Comparison of ENCODE assay signal across 1 cellular context in the genomic region with DNA sequence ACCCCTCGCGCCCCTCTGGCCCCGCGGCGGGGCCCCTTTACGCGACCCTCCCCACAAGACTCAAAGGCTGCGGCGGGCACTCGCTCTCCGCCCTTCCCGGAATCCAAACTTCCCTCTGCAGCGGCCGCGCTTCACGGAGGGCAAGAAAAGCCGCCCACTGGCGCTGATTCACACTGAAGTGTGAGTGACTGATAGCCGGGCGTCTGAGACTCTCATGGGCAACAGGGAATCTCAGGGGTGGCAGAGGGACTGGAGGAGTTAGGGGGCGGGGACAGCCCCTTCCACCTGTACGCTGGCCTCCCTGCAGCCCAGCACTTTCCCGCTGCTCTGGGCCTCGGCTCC.
TF ChIP-seq lines count a peak whose summit lies in the region.

No MANE protein-coding gene starts in this region.

TF ChIP-seq in K562, 482 proteins besides CTCF, POLR2A, EP300 and RAD21:
- peak; percentile 12; the same call in 1 of the 2 replicates for TF ChIP-seq CXXC5 (CRISPR knock-in tag; IDR thresholded peaks at IDR 0.05)
- no peak for TF ChIP-seq ZNF253 (CRISPR knock-in tag; conservative IDR thresholded peaks at IDR 0.05)
- TF ChIP-seq, protein P1, sequence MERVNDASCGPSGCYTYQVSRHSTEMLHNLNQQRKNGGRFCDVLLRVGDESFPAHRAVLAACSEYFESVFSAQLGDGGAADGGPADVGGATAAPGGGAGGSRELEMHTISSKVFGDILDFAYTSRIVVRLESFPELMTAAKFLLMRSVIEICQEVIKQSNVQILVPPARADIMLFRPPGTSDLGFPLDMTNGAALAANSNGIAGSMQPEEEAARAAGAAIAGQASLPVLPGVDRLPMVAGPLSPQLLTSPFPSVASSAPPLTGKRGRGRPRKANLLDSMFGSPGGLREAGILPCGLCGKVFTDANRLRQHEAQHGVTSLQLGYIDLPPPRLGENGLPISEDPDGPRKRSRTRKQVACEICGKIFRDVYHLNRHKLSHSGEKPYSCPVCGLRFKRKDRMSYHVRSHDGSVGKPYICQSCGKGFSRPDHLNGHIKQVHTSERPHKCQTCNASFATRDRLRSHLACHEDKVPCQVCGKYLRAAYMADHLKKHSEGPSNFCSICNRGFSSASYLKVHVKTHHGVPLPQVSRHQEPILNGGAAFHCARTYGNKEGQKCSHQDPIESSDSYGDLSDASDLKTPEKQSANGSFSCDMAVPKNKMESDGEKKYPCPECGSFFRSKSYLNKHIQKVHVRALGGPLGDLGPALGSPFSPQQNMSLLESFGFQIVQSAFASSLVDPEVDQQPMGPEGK (CRISPR knock-in tag; IDR thresholded peaks at IDR 0.05; ENCODE audit: borderline replicate concordance), result no peak
- no peak for TF ChIP-seq ZFP1 (CRISPR knock-in tag; IDR thresholded peaks at IDR 0.05)
- no peak for TF ChIP-seq JUN (IDR thresholded peaks at IDR 0.05; ENCODE audit: borderline replicate concordance, low read depth, low read length)
- TF ChIP-seq JUN (CRISPR knock-in tag; IDR thresholded peaks at IDR 0.05; ENCODE audit: borderline replicate concordance), result no peak
- TF ChIP-seq JUND (IDR thresholded peaks at IDR 0.05; ENCODE audit: borderline replicate concordance, low read depth, low read length), result peak; percentile 14; the same call in 1 of the 2 replicates
- 0 out of 3 replicates have a peak, but pooled peaks have one; percentile 14 for TF ChIP-seq JUND (tag; IDR thresholded peaks at IDR 0.05; ENCODE audit: borderline replicate concordance, low read depth, low read length)
- no peak for TF ChIP-seq ELK1 (CRISPR knock-in tag; IDR thresholded peaks at IDR 0.05)
- TF ChIP-seq POLR3A (IDR thresholded peaks at IDR 0.05; ENCODE audit: borderline replicate concordance, extremely low read depth, insufficient read depth, insufficient read length), result no peak
- TF ChIP-seq KDM5B (IDR thresholded peaks at IDR 0.05; ENCODE audit: insufficient replicate concordance, low read depth, low read length), result no peak
- peak; percentile 10 for TF ChIP-seq RBFOX2 (IDR thresholded peaks at IDR 0.05; ENCODE audit: low read depth, low read length)
- peak; percentile 37 for TF ChIP-seq PKNOX1 (IDR thresholded peaks at IDR 0.05)
- no peak for TF ChIP-seq HSF4 (CRISPR knock-in tag; IDR thresholded peaks at IDR 0.05; ENCODE audit: borderline replicate concordance)
- peak; percentile 35; the same call in 1 of the 2 replicates for TF ChIP-seq DPF2 (IDR thresholded peaks at IDR 0.05)
- 0 out of 2 replicates have a peak, but pooled peaks have one; percentile 7 for TF ChIP-seq NR4A1 (CRISPR knock-in tag; IDR thresholded peaks at IDR 0.05)
- no peak for TF ChIP-seq NR4A1 (tag; IDR thresholded peaks at IDR 0.05)
- no peak for TF ChIP-seq EZH2 (IDR thresholded peaks at IDR 0.05; ENCODE audit: borderline replicate concordance, low read depth, low read length)
- no peak for TF ChIP-seq IRF1 (CRISPR knock-in tag; IDR thresholded peaks at IDR 0.05; ENCODE audit: borderline replicate concordance)
- TF ChIP-seq MAZ (CRISPR knock-in tag; conservative IDR thresholded peaks at IDR 0.05 in 1 of 2, IDR thresholded peaks at IDR 0.05 in 1 of 2), result peak in 1 of 2 experiments; percentile 49; a peak in 3 of 4 replicates
- no peak for TF ChIP-seq ZNF589 (CRISPR knock-in tag; IDR thresholded peaks at IDR 0.05; ENCODE audit: low read depth)
- no peak for TF ChIP-seq ZNF133 (CRISPR knock-in tag; IDR thresholded peaks at IDR 0.05)
- peak; percentile 6; the same call in 1 of the 2 replicates for TF ChIP-seq FOXO4 (CRISPR knock-in tag; IDR thresholded peaks at IDR 0.05)
- TF ChIP-seq POLR2G (IDR thresholded peaks at IDR 0.05; ENCODE audit: low read depth, low read length), result peak; percentile 46
- no peak for TF ChIP-seq ZNF311 (CRISPR knock-in tag; IDR thresholded peaks at IDR 0.05)
- TF ChIP-seq FOSL1 (tag; conservative IDR thresholded peaks at IDR 0.05), result 0 out of 2 replicates have a peak, but pooled peaks have one; percentile 22
- no peak for TF ChIP-seq MCM5 (IDR thresholded peaks at IDR 0.05; ENCODE audit: low read depth)
- TF ChIP-seq MEIS2 (IDR thresholded peaks at IDR 0.05; ENCODE audit: partially characterized antibody), result peak; percentile 7
- peak; percentile 21; the same call in 1 of the 2 replicates for TF ChIP-seq CTBP1 (IDR thresholded peaks at IDR 0.05; ENCODE audit: borderline replicate concordance)
- peak; percentile 72 for TF ChIP-seq EGR1 (conservative IDR thresholded peaks at IDR 0.05)
- peak; percentile 21 for TF ChIP-seq TAF1 (IDR thresholded peaks at IDR 0.05; ENCODE audit: control insufficient read depth, extremely low read depth, insufficient read depth, low read length, severe bottlenecking)
TF ChIP-seq in K562: peak in this region for 14.
